In the genomic region with DNA sequence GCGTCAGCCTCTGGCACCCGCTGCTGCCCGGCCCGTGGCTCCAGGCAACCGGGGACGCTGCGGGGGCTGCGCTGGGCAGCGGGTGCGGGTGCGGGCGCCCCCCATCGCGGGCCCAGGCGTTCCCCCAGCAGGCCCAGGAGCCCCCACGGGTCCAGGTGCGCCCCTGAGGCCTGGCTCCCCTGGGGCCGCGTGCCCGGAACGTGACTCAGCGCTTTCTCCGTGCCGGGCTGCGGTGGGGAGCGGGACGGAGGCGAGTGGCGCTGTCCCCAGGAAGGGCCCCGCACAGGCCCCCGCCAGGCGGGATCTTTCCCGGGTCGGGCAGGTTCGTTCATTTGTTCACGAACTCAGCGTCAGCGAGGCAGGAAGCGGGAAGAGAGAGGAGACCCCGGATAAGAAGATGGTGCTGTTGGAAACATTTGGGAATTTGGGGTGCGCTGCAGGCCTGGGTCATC, we compare ENCODE assay signal across 6 cellular contexts. TPM values are rescaled to one million over a fixed set of nuclear protein-coding genes. Genes with fewer than 3 reads are reported as not detected.
DNase-seq lines count a peak whose midpoint lies in the region; ATAC-seq and TF ChIP-seq lines count a peak whose summit lies in the region.

No MANE protein-coding gene starts in this region.

- H3K4me3 ChIP-seq in GM06990 (replicated peaks; ENCODE audit: low read depth, low read length) = peak overlapping the region; percentile 54
- H3K4me3 ChIP-seq in mucosa of descending colon = no peak overlapping the region

- H3K36me3 Mint-ChIP-seq in activated naive CD4-positive, alpha-beta T cell treated with anti-CD3 and anti-CD28 coated beads, Interleukin-2, amount 50 U/mL, for 24 hours = no peaks in the 10 kb centered on the region

- H3K36me3 ChIP-seq in GM06990 (ENCODE audit: control insufficient read depth, insufficient read depth, low read length) (no peaks in the 10 kb centered on the region), mucosa of descending colon (ENCODE audit: low read depth) (no peaks in the 10 kb centered on the region)

- H3K27ac Mint-ChIP-seq in activated naive CD4-positive, alpha-beta T cell treated with anti-CD3 and anti-CD28 coated beads, Interleukin-2, amount 50 U/mL, for 24 hours = peak overlapping the region; percentile 17

- no peaks in the 10 kb centered on the region for H3K27me3 ChIP-seq in GM06990 (replicated peaks; ENCODE audit: control insufficient read depth, insufficient read depth, low read length)

- no peaks in the 10 kb centered on the region for H3K4me1 ChIP-seq in mucosa of descending colon (ENCODE audit: low read depth)

- intact Hi-C loops in mucosa of descending colon (cut with DNase I, micrococcal nuclease) = loop anchor here (5.0 to 10.0 kb wide), 4 partner anchors 60 to 175 kb away; no protein-coding TSS in a partner anchor

- H3K9me3 Mint-ChIP-seq in activated naive CD4-positive, alpha-beta T cell treated with anti-CD3 and anti-CD28 coated beads, Interleukin-2, amount 50 U/mL, for 24 hours = no peaks in the 10 kb centered on the region

- peak; percentile 13 for ATAC-seq in mucosa of descending colon
- ATAC-seq in HG03108 (IDR thresholded peaks at IDR 0.05; ENCODE audit: unreplicated experiment) = no peak
- no peak for ATAC-seq in HG03457 (IDR thresholded peaks at IDR 0.05; ENCODE audit: unreplicated experiment)

- peaks cover 22% of the 10 kb centered on the region for H3K4me1 Mint-ChIP-seq in activated naive CD4-positive, alpha-beta T cell treated with anti-CD3 and anti-CD28 coated beads, Interleukin-2, amount 50 U/mL, for 24 hours

- TF ChIP-seq CTCF in GM06990 (IDR thresholded peaks at IDR 0.05; ENCODE audit: insufficient read depth, low read length, poor library complexity, severe bottlenecking) (no peak), mucosa of descending colon (IDR thresholded peaks at IDR 0.05) (no peak)

- H3K4me3 Mint-ChIP-seq in activated naive CD4-positive, alpha-beta T cell treated with anti-CD3 and anti-CD28 coated beads, Interleukin-2, amount 50 U/mL, for 24 hours = peak overlapping the region; percentile 61

- no peaks in the 10 kb centered on the region for H3K9me3 ChIP-seq in mucosa of descending colon

- H3K27me3 Mint-ChIP-seq in activated naive CD4-positive, alpha-beta T cell treated with anti-CD3 and anti-CD28 coated beads, Interleukin-2, amount 50 U/mL, for 24 hours = no peaks in the 10 kb centered on the region

- DNase-seq in GM06990 (ENCODE audit: extremely low read depth, insufficient read length) = no peak
- DNase-seq in mucosa of descending colon = no peak
- no peak for DNase-seq in 8988T

RNA-seq across cellular contexts. Expression of gene EXOC7, which starts 18.4 kb away (rescaled TPM):
- total RNA-seq in mucosa of descending colon = 100 to 1,000 TPM in 2 of 3 donors, 10 to 100 TPM in 1; 91.0 to 145 (median 142) TPM

RNA-seq across cellular contexts. Expression of gene FOXJ1, which starts 19.1 kb away (rescaled TPM):
- total RNA-seq in mucosa of descending colon = 1 to 10 TPM in 1 of 3 donors, under 1 TPM in 2; 0.16 to 2.2 (median 0.52) TPM

RNA-seq across cellular contexts. Expression of gene ZACN, which starts 43.0 kb away (rescaled TPM):
- 1 to 10 TPM in 1 of 3 donors, not detected in 2; 1.4 TPM for total RNA-seq in mucosa of descending colon

RNA-seq across cellular contexts. Expression of gene GALR2, which starts 47.4 kb away (rescaled TPM):
- total RNA-seq in mucosa of descending colon = 1 to 10 TPM in 1 of 3 donors, not detected in 2; 4.2 TPM

RNA-seq across cellular contexts. Expression of gene SRP68, which starts 49.6 kb away (rescaled TPM):
- 10 to 100 TPM; 47.3 to 86.6 (median 53.0) TPM for total RNA-seq in mucosa of descending colon
